26 cellular contexts compared by ENCODE assay signal in the genomic region with DNA sequence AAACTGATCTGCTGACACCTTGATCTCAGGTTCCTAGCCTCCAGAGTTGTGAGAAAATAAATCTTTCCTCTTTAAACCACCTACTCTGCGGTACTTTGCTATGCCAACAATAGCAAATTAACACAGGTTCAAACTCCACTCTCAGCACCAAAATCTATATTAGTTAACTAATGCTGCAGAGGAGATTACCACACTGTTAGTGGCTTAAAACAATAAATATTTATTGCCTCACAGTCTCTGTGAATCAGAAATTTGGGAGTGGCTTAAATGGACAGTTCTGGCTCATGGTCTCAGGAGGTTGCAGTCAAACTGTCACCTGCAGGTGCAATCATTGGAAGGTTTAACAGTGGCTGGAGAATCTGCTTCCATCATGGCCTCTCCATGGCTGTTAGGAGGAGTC.
"Had no signal": no experiment of that assay in that cellular context is flagged by ENCODE, and none has a peak within 500 bp of the region (broad histone marks: within the 10 kb centered on the region; RNA-seq: fewer than 3 reads in every experiment).

No MANE protein-coding gene starts in this region.

- H3K9me3 ChIP-seq: heart right ventricle, lower lobe of right lung, mucosa of descending colon, pancreas, psoas muscle, right atrium auricular region, thyroid gland, upper lobe of right lung had no signal

- H3K27ac ChIP-seq: cardiac muscle cell, epithelial cell of prostate, heart right ventricle, lower lobe of right lung, pancreas, psoas muscle, right atrium auricular region, thyroid gland, upper lobe of right lung, VCaP had no signal

- H3K36me3 ChIP-seq: cardiac muscle cell, heart right ventricle, lower lobe of right lung, pancreas, right atrium auricular region, thyroid gland, upper lobe of right lung had no signal

- FAIRE-seq: kidney, pancreas had no signal

- H3K27me3 ChIP-seq: cardiac muscle cell, heart right ventricle, right atrium auricular region, thyroid gland, upper lobe of right lung had no signal

- ATAC-seq: activated CD8-positive, alpha-beta memory T cell treated with anti-CD3 and anti-CD28 coated beads, Interleukin-2, amount 10 ng/mL, durations not matched to agents 7 days and 5 days; activated CD8-positive, alpha-beta T cell treated with anti-CD3 and anti-CD28 coated beads for 36 hours; heart right ventricle; left lobe of liver; lower lobe of right lung; mucosa of descending colon; pancreas; psoas muscle; upper lobe of right lung had no signal

- H3K4me3 ChIP-seq: cardiac muscle cell, heart right ventricle, lower lobe of right lung, mucosa of descending colon, pancreas, psoas muscle, right atrium auricular region, thyroid gland, upper lobe of right lung had no signal

- H3K4me1 ChIP-seq: heart right ventricle, lower lobe of right lung, pancreas, psoas muscle, right atrium auricular region, thyroid gland, upper lobe of right lung had no signal

- DNase-seq: activated CD4-positive, alpha-beta T cell treated with anti-CD3 and anti-CD28 coated beads, Interleukin-2, amount 10 ng/mL, durations not matched to agents 7 days and 5 days; activated CD4-positive, CD25-positive, alpha-beta regulatory T cell treated with anti-CD3 and anti-CD28 coated beads, Interleukin-2, amount 50 U/mL, for 72 hours; activated CD8-positive, alpha-beta memory T cell treated with anti-CD3 and anti-CD28 coated beads, Interleukin-2, amount 10 ng/mL, durations not matched to agents 7 days and 5 days; activated CD8-positive, alpha-beta T cell treated with anti-CD3 and anti-CD28 coated beads for 36 hours; activated effector memory CD4-positive, alpha-beta T cell treated with anti-CD3 and anti-CD28 coated beads, Interleukin-2, amount 50 U/mL, for 16 hours; activated naive CD4-positive, alpha-beta T cell treated with anti-CD3 and anti-CD28 coated beads, Interleukin-2, amount 10 ng/mL, durations not matched to agents 7 days and 5 days; activated T-cell treated with anti-CD3 and anti-CD28 coated beads for 4 hours; amygdala; cortex of kidney; endodermal cell; heart right ventricle; kidney; lower lobe of right lung; mesendoderm; mucosa of descending colon; nephron progenitor cell; pancreas; psoas muscle; substantia nigra; thyroid gland; upper lobe of right lung had no signal
